Comparison of ENCODE assay signal across 8 cellular contexts in the genomic region with DNA sequence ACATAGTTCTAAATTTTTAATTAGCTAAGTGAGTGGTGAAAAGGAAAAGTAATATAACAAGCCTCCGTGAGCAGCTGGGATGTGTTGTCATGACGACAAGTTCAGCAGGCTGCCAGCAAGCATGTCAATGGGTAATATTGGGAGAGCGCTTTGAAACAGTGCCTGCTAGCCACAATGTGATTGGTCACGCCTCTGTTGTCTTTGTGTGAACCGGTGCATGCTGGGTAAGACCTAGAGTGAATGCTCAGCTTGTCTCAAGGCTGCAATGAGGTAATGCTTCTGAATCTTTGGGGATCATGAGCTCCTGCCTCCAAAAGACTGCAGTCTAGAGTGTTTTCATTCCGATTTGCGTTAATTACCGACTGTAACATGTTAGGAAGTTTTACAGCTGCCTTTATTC. TPM values are rescaled to one million over a fixed set of nuclear protein-coding genes. Genes with fewer than 3 reads are reported as not detected.
DNase-seq lines count a peak whose midpoint lies in the region; ATAC-seq and TF ChIP-seq lines count a peak whose summit lies in the region.

No MANE protein-coding gene starts in this region.

- peak overlapping the region; percentile 94 for H3K4me2 ChIP-seq in neural cell (ENCODE audit: low read length)

- no peaks in the 10 kb centered on the region for H4K20me1 ChIP-seq in neural cell (ENCODE audit: insufficient read depth)

- H3F3A ChIP-seq in neural cell (ENCODE audit: insufficient read depth, low read length, poor library complexity, severe bottlenecking): peaks cover 6% of the 10 kb centered on the region

- H3K9me2 ChIP-seq in neural cell (ENCODE audit: insufficient read depth, low read length): no peaks in the 10 kb centered on the region

- H3K79me2 ChIP-seq in neural cell (replicated peaks; ENCODE audit: insufficient read depth, low read length): peaks cover 64% of the 10 kb centered on the region

- POLR2A ChIA-PET in activated CD4-positive, alpha-beta memory T cell treated with anti-CD3 and anti-CD28 coated beads for 36 hours (lab: Charles Lee): no interaction called here

- H3K4me1 Mint-ChIP-seq in activated CD4-positive, alpha-beta memory T cell treated with anti-CD3 and anti-CD28 coated beads for 36 hours (ENCODE audit: low read depth): no peaks in the 10 kb centered on the region

- H3K36me3 Mint-ChIP-seq in activated CD4-positive, alpha-beta memory T cell treated with anti-CD3 and anti-CD28 coated beads for 36 hours: no peaks in the 10 kb centered on the region

- no peaks in the 10 kb centered on the region for H3K27me3 ChIP-seq in neural cell (ENCODE audit: insufficient read depth, low read depth, low read length)

- intact Hi-C loops in activated CD4-positive, alpha-beta memory T cell treated with anti-CD3 and anti-CD28 coated beads for 36 hours (cut with micrococcal nuclease): no loop called here

- no peaks in the 10 kb centered on the region for H3K9me3 ChIP-seq in neural cell (ENCODE audit: low read length)

- peak; percentile 36 for DNase-seq in EL
- peak; percentile 15 for DNase-seq in NCI-H446 treated with DMSO at 0.1 percent for 48 hours (lab: John Stamatoyannopoulos, UW)
- peak; percentile 62 for DNase-seq in epidermal melanocyte (ENCODE audit: insufficient read length, low spot score)
- no peak for DNase-seq in activated CD4-positive, alpha-beta memory T cell treated with anti-CD3 and anti-CD28 coated beads for 36 hours
- DNase-seq in activated naive CD4-positive, alpha-beta T cell treated with anti-CD3 and anti-CD28 coated beads, Interleukin-2, amount 50 U/mL, for 16 hours: no peak
- no peak for DNase-seq in stimulated activated CD8-positive, alpha-beta memory T cell treated with anti-CD3 and anti-CD28 coated beads, Interleukin-4, amount 100 ng/mL, for 48 hours

- peak overlapping the region; percentile 72 for H3K9ac ChIP-seq in neural cell (ENCODE audit: low read length)

- no peak for ATAC-seq in HG03196 (IDR thresholded peaks at IDR 0.05; ENCODE audit: unreplicated experiment)

- peaks cover 4% of the 10 kb centered on the region for H3K27me3 Mint-ChIP-seq in activated CD4-positive, alpha-beta memory T cell treated with anti-CD3 and anti-CD28 coated beads for 36 hours

- no peak for TF ChIP-seq RAD21 in neural cell (conservative IDR thresholded peaks at IDR 0.05)

- H3K27ac ChIP-seq in neural cell (ENCODE audit: low read length): peak overlapping the region; percentile 96

- peak overlapping the region; percentile 59 for H3K4me3 ChIP-seq in neural cell (ENCODE audit: low read length)

- TF ChIP-seq CTCF in neural cell (IDR thresholded peaks at IDR 0.05; ENCODE audit: poor library complexity, severe bottlenecking): no peak

- no peaks in the 10 kb centered on the region for H3K9me3 Mint-ChIP-seq in activated CD4-positive, alpha-beta memory T cell treated with anti-CD3 and anti-CD28 coated beads for 36 hours

- H3K27ac Mint-ChIP-seq in activated CD4-positive, alpha-beta memory T cell treated with anti-CD3 and anti-CD28 coated beads for 36 hours: no peak overlapping the region

- no peaks in the 10 kb centered on the region for H3K36me3 ChIP-seq in neural cell (ENCODE audit: insufficient read depth, low read length)

- peak; percentile 73 for TF ChIP-seq EP300 in neural cell (conservative IDR thresholded peaks at IDR 0.05; ENCODE audit: poor library complexity, severe bottlenecking)

- CTCF ChIA-PET in activated CD4-positive, alpha-beta memory T cell treated with anti-CD3 and anti-CD28 coated beads for 36 hours (lab: Charles Lee): no interaction called here

- H2AFZ ChIP-seq in neural cell (ENCODE audit: low read depth, low read length): peak overlapping the region; percentile 30

- H3K4me3 Mint-ChIP-seq in activated CD4-positive, alpha-beta memory T cell treated with anti-CD3 and anti-CD28 coated beads for 36 hours: no peak overlapping the region

TF ChIP-seq in neural cell, 6 proteins besides CTCF, POLR2A, EP300 and RAD21:
- TF ChIP-seq, protein P1, sequence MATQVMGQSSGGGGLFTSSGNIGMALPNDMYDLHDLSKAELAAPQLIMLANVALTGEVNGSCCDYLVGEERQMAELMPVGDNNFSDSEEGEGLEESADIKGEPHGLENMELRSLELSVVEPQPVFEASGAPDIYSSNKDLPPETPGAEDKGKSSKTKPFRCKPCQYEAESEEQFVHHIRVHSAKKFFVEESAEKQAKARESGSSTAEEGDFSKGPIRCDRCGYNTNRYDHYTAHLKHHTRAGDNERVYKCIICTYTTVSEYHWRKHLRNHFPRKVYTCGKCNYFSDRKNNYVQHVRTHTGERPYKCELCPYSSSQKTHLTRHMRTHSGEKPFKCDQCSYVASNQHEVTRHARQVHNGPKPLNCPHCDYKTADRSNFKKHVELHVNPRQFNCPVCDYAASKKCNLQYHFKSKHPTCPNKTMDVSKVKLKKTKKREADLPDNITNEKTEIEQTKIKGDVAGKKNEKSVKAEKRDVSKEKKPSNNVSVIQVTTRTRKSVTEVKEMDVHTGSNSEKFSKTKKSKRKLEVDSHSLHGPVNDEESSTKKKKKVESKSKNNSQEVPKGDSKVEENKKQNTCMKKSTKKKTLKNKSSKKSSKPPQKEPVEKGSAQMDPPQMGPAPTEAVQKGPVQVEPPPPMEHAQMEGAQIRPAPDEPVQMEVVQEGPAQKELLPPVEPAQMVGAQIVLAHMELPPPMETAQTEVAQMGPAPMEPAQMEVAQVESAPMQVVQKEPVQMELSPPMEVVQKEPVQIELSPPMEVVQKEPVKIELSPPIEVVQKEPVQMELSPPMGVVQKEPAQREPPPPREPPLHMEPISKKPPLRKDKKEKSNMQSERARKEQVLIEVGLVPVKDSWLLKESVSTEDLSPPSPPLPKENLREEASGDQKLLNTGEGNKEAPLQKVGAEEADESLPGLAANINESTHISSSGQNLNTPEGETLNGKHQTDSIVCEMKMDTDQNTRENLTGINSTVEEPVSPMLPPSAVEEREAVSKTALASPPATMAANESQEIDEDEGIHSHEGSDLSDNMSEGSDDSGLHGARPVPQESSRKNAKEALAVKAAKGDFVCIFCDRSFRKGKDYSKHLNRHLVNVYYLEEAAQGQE (IDR thresholded peaks at IDR 0.05; ENCODE audit: borderline replicate concordance): peak; percentile 12
- TF ChIP-seq TAF1 (IDR thresholded peaks at IDR 0.05; ENCODE audit: low read depth) (peak; percentile 46), EZH2 (IDR thresholded peaks at IDR 0.05; ENCODE audit: borderline replicate concordance, insufficient read depth, low read length, poor library complexity, severe bottlenecking) (no peak), SMC3 (conservative IDR thresholded peaks at IDR 0.05; ENCODE audit: poor library complexity) (no peak), POLR2AphosphoS5 (IDR thresholded peaks at IDR 0.05) (peak; percentile 93), MXI1 (conservative IDR thresholded peaks at IDR 0.05; ENCODE audit: poor library complexity, severe bottlenecking) (peak; percentile 86)

RNA-seq across cellular contexts. Expression of a gene that starts 54.9 kb away (rescaled TPM):
- 26.1 and 28.5 TPM in 2 replicates for polyA plus RNA-seq in neural cell
- polyA minus RNA-seq in neural cell: 76.7 and 91.8 TPM in 2 replicates
- total RNA-seq in activated CD4-positive, alpha-beta memory T cell treated with anti-CD3 and anti-CD28 coated beads for 36 hours: not detected

Comparison
In these comparisons a context has a peak if more than half of its experiments do, and no peak if none do; other contexts are left out.
1. DNase-seq: peak in EL (single experiment), NCI-H446 treated with DMSO at 0.1 percent for 48 hours (single experiment) and epidermal melanocyte (single experiment); none in activated CD4-positive, alpha-beta memory T cell treated with anti-CD3 and anti-CD28 coated beads for 36 hours (single experiment), activated naive CD4-positive, alpha-beta T cell treated with anti-CD3 and anti-CD28 coated beads, Interleukin-2, amount 50 U/mL, for 16 hours (single experiment) and stimulated activated CD8-positive, alpha-beta memory T cell treated with anti-CD3 and anti-CD28 coated beads, Interleukin-4, amount 100 ng/mL, for 48 hours (single experiment).